In the genomic region with DNA sequence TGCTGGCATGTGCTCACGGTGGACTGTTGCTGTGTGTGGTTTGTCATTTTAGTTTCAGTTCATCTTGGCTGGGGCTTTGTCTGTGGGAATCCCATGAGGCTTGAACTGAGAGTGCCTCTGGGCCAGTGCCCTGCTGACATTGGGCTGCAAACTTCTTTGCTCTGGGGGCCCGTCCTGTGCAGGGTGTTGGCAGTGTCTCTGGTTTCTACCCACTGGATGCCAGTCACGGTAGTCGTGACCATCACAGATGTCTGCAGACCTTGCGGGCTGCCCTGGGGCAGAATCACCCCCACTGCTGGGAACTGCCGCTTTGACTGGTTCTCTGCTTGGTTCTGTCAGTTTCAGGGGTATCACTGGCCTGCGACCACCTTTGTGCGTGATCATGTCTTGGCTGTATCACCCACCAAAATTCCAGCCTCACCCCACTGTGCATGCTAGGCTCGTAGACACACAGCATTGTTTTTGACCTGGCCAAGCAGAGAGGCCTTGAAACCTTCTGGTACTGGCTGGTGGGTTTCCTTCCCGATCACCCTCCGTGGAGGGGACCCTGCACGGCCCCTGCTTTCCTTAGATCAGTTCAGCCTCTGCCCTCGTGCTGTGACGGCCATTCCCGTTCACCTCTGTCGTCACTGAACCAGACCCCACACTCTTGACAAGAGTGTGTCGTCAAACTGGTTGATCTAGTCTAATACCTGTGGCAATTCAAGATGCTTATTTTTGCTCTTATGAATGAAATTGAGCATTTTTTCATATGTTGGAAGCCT, we compare ENCODE assay signal across 10 cellular contexts. TPM values are rescaled to one million over a fixed set of nuclear protein-coding genes. Genes with fewer than 3 reads are reported as not detected.
DNase-seq lines count a peak whose midpoint lies in the region; ATAC-seq and TF ChIP-seq lines count a peak whose summit lies in the region.
"Had no signal": no experiment of that assay in that cellular context is flagged by ENCODE, and none has a peak within 500 bp of the region (broad histone marks: within the 10 kb centered on the region; RNA-seq: fewer than 3 reads in every experiment).

No MANE protein-coding gene starts in this region.

- WGBS in tibial nerve, 2 donors: 73 to 76% methylated on average over 15 to 17 of the region's 17 CpGs

- peak overlapping the region; percentile 44 for H3K4me3 Mint-ChIP-seq in glutamatergic neuron (ENCODE audit: unreplicated experiment)

- peak overlapping the region; percentile 75 for H3K27ac Mint-ChIP-seq in glutamatergic neuron (ENCODE audit: unreplicated experiment)

- DNase-seq in GM10248 (ENCODE audit: extremely low spot score): peak; percentile 71
- DNase-seq in glutamatergic neuron: no peak
- DNase-seq in DMS153 (lab: John Stamatoyannopoulos, UW): no peak
- DNase-seq in effector CD4-positive, alpha-beta T cell: no peak
- DNase-seq in NCI-H128 (lab: John Stamatoyannopoulos, UW; ENCODE audit: unreplicated experiment): no peak
- no peak for DNase-seq in tibial nerve (ENCODE audit: low spot score in 2 of 2)

- POLR2A ChIA-PET in GM10248 (lab: Yijun Ruan, JAX): no interaction called here

- peaks cover 11% of the 10 kb centered on the region for H3K9me3 Mint-ChIP-seq in glutamatergic neuron (ENCODE audit: unreplicated experiment)

- H3K4me3 ChIP-seq in tibial nerve: no peak overlapping the region
- H3K4me3 ChIP-seq: right lobe of liver had no signal

- H3K36me3 ChIP-seq in tibial nerve: no peaks in the 10 kb centered on the region
- H3K36me3 ChIP-seq: right lobe of liver, suprapubic skin had no signal

- no peaks in the 10 kb centered on the region for H3K9me3 ChIP-seq in tibial nerve
- H3K9me3 ChIP-seq: right lobe of liver, suprapubic skin had no signal

- H3K27me3 Mint-ChIP-seq in glutamatergic neuron (ENCODE audit: unreplicated experiment): peaks cover 11% of the 10 kb centered on the region

- H3K27ac ChIP-seq in tibial nerve: no peak overlapping the region
- H3K27ac ChIP-seq: right lobe of liver, suprapubic skin had no signal

- no peaks in the 10 kb centered on the region for H3K27me3 ChIP-seq in tibial nerve
- H3K27me3 ChIP-seq: right lobe of liver had no signal

- H3K4me1 Mint-ChIP-seq in glutamatergic neuron (ENCODE audit: low read depth, unreplicated experiment): peaks cover 14% of the 10 kb centered on the region

- TF ChIP-seq CTCF in GM10248 (IDR thresholded peaks at IDR 0.05; ENCODE audit: control extremely low read depth, extremely low read depth, low read depth, missing control alignments) (no peak), glutamatergic neuron (IDR thresholded peaks at IDR 0.05; ENCODE audit: partially characterized antibody, unreplicated experiment) (no peak), tibial nerve (IDR thresholded peaks at IDR 0.05) (no peak)

- ATAC-seq in GM19438 (IDR thresholded peaks at IDR 0.05; ENCODE audit: low read depth, unreplicated experiment) (peak; percentile 69), HG03280 (IDR thresholded peaks at IDR 0.05; ENCODE audit: unreplicated experiment) (peak; percentile 52)
- ATAC-seq: right lobe of liver had no signal

- H3K4me1 ChIP-seq in tibial nerve: peaks cover 0 to 19% (median 2%) of the 10 kb centered on the region in 4 donors
- H3K4me1 ChIP-seq: right lobe of liver had no signal

- no peak for TF ChIP-seq POLR2A in tibial nerve (IDR thresholded peaks at IDR 0.05)

- H3K36me3 Mint-ChIP-seq in glutamatergic neuron (ENCODE audit: unreplicated experiment): peaks cover 5% of the 10 kb centered on the region

- CTCF ChIA-PET in GM10248 (lab: Yijun Ruan, JAX): interaction anchor here (1.3 kb wide), 1 partner anchor 35 kb away, joined by 3 read pairs; no protein-coding TSS in a partner anchor

- no peak for TF ChIP-seq EP300 in tibial nerve (IDR thresholded peaks at IDR 0.05)

RNA-seq across cellular contexts. Expression of gene KCNG2, which starts 57.6 kb away (rescaled TPM):
- total RNA-seq in glutamatergic neuron (ENCODE audit: unreplicated experiment): 1.6 TPM
- under 1 TPM in 3 of 4 donors, not detected in 1; 0.60 to 0.84 (median 0.78) TPM for total RNA-seq in tibial nerve
- total RNA-seq: right lobe of liver, suprapubic skin had no signal
